Comparison of ENCODE assay signal across 13 cellular contexts in the genomic region with DNA sequence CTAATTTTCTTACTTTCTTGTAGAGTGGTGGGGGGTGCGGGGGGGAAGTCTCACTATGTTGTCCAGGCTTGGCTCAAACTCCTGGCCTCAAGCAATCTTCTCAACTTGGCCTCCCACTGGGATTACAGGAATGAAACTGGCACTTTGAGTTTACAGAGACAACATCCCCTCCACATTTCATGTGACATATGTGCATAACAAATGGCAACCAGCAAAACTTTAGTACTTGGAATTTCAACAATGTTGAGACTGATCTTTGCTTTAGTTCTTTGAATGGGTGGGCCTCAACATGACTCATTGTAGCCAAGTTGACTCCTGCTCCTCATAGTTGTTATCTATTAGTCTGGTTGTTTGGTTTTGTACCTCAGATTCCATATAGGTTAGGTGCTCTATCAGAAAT.
"Had no signal": no experiment of that assay in that cellular context is flagged by ENCODE, and none has a peak within 500 bp of the region (broad histone marks: within the 10 kb centered on the region; RNA-seq: fewer than 3 reads in every experiment).

No MANE protein-coding gene starts in this region.

- ATAC-seq: naive thymus-derived CD4-positive, alpha-beta T cell; right cardiac atrium; T-helper 17 cell had no signal

- H3K9me3 Mint-ChIP-seq: activated B cell treated with CpG ODN at 0.5 μM for 24 hours; activated CD4-positive, alpha-beta T cell treated with anti-CD3 and anti-CD28 coated beads, Interleukin-2, amount 10 ng/mL, durations not matched to agents 24 days and 14 days; activated T-helper 1 cell treated with anti-CD3 and anti-CD28 coated beads, Interleukin-12 subunit alpha, Interleukin-12 subunit beta, Interleukin-2, Interleukin-4 antibody, amounts not matched to agents 30 ng/mL and 10 ng/mL and 1 ng/mL, durations not matched to agents 14 hours and 24 hours and 36 hours; stimulated activated memory B cell treated with anti-CD40 and anti-IgM and Interleukin-4, amounts not matched to agents 10 μg/mL and 1 μg/mL and 100 μg/mL, for 72 hours had no signal

- H3K4me1 ChIP-seq: colonic mucosa, spleen, tibial nerve had no signal

- H3K9me3 ChIP-seq: colonic mucosa, tibial nerve had no signal

- H3K27me3 ChIP-seq: colonic mucosa, spleen, tibial nerve had no signal

- H3K36me3 ChIP-seq: colonic mucosa, spleen, tibial nerve had no signal

- H3K27ac Mint-ChIP-seq: activated B cell treated with CpG ODN at 0.5 μM for 24 hours; activated CD4-positive, alpha-beta T cell treated with anti-CD3 and anti-CD28 coated beads, Interleukin-2, amount 10 ng/mL, durations not matched to agents 24 days and 14 days; activated T-helper 1 cell treated with anti-CD3 and anti-CD28 coated beads, Interleukin-12 subunit alpha, Interleukin-12 subunit beta, Interleukin-2, Interleukin-4 antibody, amounts not matched to agents 30 ng/mL and 10 ng/mL and 1 ng/mL, durations not matched to agents 14 hours and 24 hours and 36 hours; naive thymus-derived CD4-positive, alpha-beta T cell; stimulated activated memory B cell treated with anti-CD40 and anti-IgM and Interleukin-4, amounts not matched to agents 10 μg/mL and 1 μg/mL and 100 μg/mL, for 72 hours; T-helper 17 cell had no signal

- DNase-seq: activated B cell treated with CpG ODN at 0.5 μM for 24 hours; activated CD4-positive, alpha-beta T cell treated with anti-CD3 and anti-CD28 coated beads, Interleukin-2, amount 10 ng/mL, durations not matched to agents 24 days and 14 days; activated naive CD4-positive, alpha-beta T cell treated with Interleukin-2 at 50 U/mL for 16 hours; colonic mucosa; effector CD4-positive, alpha-beta T cell; naive thymus-derived CD4-positive, alpha-beta T cell; right cardiac atrium; spleen; stimulated activated CD4-positive, alpha-beta T cell treated with anti-CD3 and anti-CD28 coated beads, Interleukin-1b, Interleukin-23, amount 100 ng/mL, for 48 hours; T-helper 17 cell had no signal

- H3K4me1 Mint-ChIP-seq: T-helper 17 cell had no signal

- H3K4me3 ChIP-seq: colonic mucosa, spleen, tibial nerve had no signal

- H3K27ac ChIP-seq: colonic mucosa, tibial nerve had no signal

- H3K36me3 Mint-ChIP-seq: naive thymus-derived CD4-positive, alpha-beta T cell; stimulated activated memory B cell treated with anti-CD40 and anti-IgM and Interleukin-4, amounts not matched to agents 10 μg/mL and 1 μg/mL and 100 μg/mL, for 72 hours had no signal

- H3K4me3 Mint-ChIP-seq: activated B cell treated with CpG ODN at 0.5 μM for 24 hours; activated CD4-positive, alpha-beta T cell treated with anti-CD3 and anti-CD28 coated beads, Interleukin-2, amount 10 ng/mL, durations not matched to agents 24 days and 14 days; activated T-helper 1 cell treated with anti-CD3 and anti-CD28 coated beads, Interleukin-12 subunit alpha, Interleukin-12 subunit beta, Interleukin-2, Interleukin-4 antibody, amounts not matched to agents 30 ng/mL and 10 ng/mL and 1 ng/mL, durations not matched to agents 14 hours and 24 hours and 36 hours; naive thymus-derived CD4-positive, alpha-beta T cell; stimulated activated memory B cell treated with anti-CD40 and anti-IgM and Interleukin-4, amounts not matched to agents 10 μg/mL and 1 μg/mL and 100 μg/mL, for 72 hours; T-helper 17 cell had no signal

- H3K27me3 Mint-ChIP-seq: activated B cell treated with CpG ODN at 0.5 μM for 24 hours; activated CD4-positive, alpha-beta T cell treated with anti-CD3 and anti-CD28 coated beads, Interleukin-2, amount 10 ng/mL, durations not matched to agents 24 days and 14 days; stimulated activated memory B cell treated with anti-CD40 and anti-IgM and Interleukin-4, amounts not matched to agents 10 μg/mL and 1 μg/mL and 100 μg/mL, for 72 hours; T-helper 17 cell had no signal
